In genomic region chr19:48874309-48875135, GRCh38 we compare ENCODE assay signal across 6 cellular contexts.
DNase-seq lines count a peak whose midpoint lies in the region; ATAC-seq and TF ChIP-seq lines count a peak whose summit lies in the region.

No MANE protein-coding gene starts in this region.

- no peak for ATAC-seq in GM18867 (IDR thresholded peaks at IDR 0.05; ENCODE audit: unreplicated experiment)
- ATAC-seq in HG03565 (IDR thresholded peaks at IDR 0.05; ENCODE audit: unreplicated experiment) = no peak

- H3K27me3 ChIP-seq in WERI-Rb-1 (ENCODE audit: insufficient read depth, low read depth, severe bottlenecking) = no peaks in the 10 kb centered on the region

- H3K4me3 ChIP-seq in WERI-Rb-1 (ENCODE audit: low read depth, low read length) = no peak overlapping the region

- no peak for TF ChIP-seq CTCF in WERI-Rb-1 (IDR thresholded peaks at IDR 0.05; ENCODE audit: low read depth, low read length)

- H3K27ac ChIP-seq in WERI-Rb-1 = peak overlapping the region; percentile 97

- H3K36me3 ChIP-seq in WERI-Rb-1 = peaks cover 53% of the 10 kb centered on the region

- DNase-seq in NCI-H82 (lab: John Stamatoyannopoulos, UW) (peak; percentile 60), NCI-H82 treated with DMSO at 0.1 percent for 48 hours (lab: John Stamatoyannopoulos, UW; ENCODE audit: unreplicated experiment) (no peak), WERI-Rb-1 (no peak), iris pigment epithelial cell (ENCODE audit: low read depth) (peak; percentile 62)

- no peaks in the 10 kb centered on the region for H3K9me3 ChIP-seq in WERI-Rb-1 (ENCODE audit: severe bottlenecking)

Comparison
In these comparisons a context has a peak if more than half of its experiments do, and no peak if none do; other contexts are left out.
1. DNase-seq: peak in NCI-H82 (single experiment) and iris pigment epithelial cell (single experiment); none in NCI-H82 treated with DMSO at 0.1 percent for 48 hours (single experiment) and WERI-Rb-1 (single experiment).